Comparison of ENCODE assay signal across 8 cellular contexts in the genomic region with DNA sequence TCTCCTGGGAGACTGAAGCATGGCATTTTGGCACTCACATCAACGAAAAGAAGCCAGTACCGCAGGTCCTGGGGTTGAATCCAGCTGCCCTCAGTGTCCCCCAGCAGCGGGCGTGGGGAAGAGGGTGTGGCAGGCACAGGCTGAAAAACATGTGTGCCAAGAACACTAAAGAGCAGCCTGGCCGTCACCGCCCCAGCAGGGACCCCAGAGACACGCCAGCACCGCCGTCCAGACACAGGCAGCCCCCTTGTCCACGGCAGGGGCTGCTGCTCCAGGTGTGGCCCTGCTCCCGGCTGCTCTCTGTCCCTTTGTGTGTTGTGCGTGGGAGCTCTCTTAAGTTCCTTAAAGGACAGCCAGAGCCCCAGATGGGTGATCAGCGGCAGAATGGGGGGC. TPM values are rescaled to one million over a fixed set of nuclear protein-coding genes. Genes with fewer than 3 reads are reported as not detected.
DNase-seq lines count a peak whose midpoint lies in the region; ATAC-seq and TF ChIP-seq lines count a peak whose summit lies in the region.

No MANE protein-coding gene starts in this region.

- WGBS in neuronal stem cell (ENCODE audit: extremely low coverage in 2 of 2, insufficient read length in 2 of 2, insufficient replicate concordance in 1 of 2), 2 donors: no CpG with 5 or more reads among the region's 13 CpGs

- peak overlapping the region; percentile 81 for H2BK120ac ChIP-seq in neuronal stem cell (ENCODE audit: low read depth, low read length)

- H3K79me1 ChIP-seq in neuronal stem cell (ENCODE audit: low read depth, low read length): peaks cover 6% of the 10 kb centered on the region

- H3K4me3 ChIP-seq in RWPE2 (ENCODE audit: severe bottlenecking) (peak overlapping the region; percentile 92), neuronal stem cell (ENCODE audit: low read length in 2 of 2) (peak overlapping the region; percentile 95 to 99)

- H2AFZ ChIP-seq in neuronal stem cell (ENCODE audit: low read length): peak overlapping the region; percentile 97

- no peaks in the 10 kb centered on the region for H3K9me3 ChIP-seq in RWPE2 (ENCODE audit: severe bottlenecking)
- no peaks in the 10 kb centered on the region for H3K9me3 ChIP-seq in neuronal stem cell (replicated peaks in 1 of 2; ENCODE audit: control insufficient read depth in 2 of 2, insufficient read depth in 1 of 2, low read depth in 1 of 2, low read length in 2 of 2)

- ATAC-seq in GM21529 (IDR thresholded peaks at IDR 0.05; ENCODE audit: unreplicated experiment): peak; percentile 2
- peak; percentile 2; the same call in 1 of the 3 replicates for ATAC-seq in RWPE2 (ENCODE audit: low read depth)
- peak; percentile 12 for ATAC-seq in esophagus mucosa
- ATAC-seq in GM21786 (IDR thresholded peaks at IDR 0.05; ENCODE audit: unreplicated experiment): no peak
- ATAC-seq in HG03135 (IDR thresholded peaks at IDR 0.05; ENCODE audit: unreplicated experiment): no peak

- TF ChIP-seq CTCF in RWPE2 (IDR thresholded peaks at IDR 0.05; ENCODE audit: poor library complexity, severe bottlenecking): no peak

- H4K91ac ChIP-seq in neuronal stem cell (ENCODE audit: low read depth, low read length, poor library complexity): no peak overlapping the region

- H2BK12ac ChIP-seq in neuronal stem cell (ENCODE audit: low read length): peak overlapping the region; percentile 84

- peak overlapping the region; percentile 88 for H2AK5ac ChIP-seq in neuronal stem cell (ENCODE audit: low read depth, low read length)

- H3K4me1 ChIP-seq in RWPE2 (ENCODE audit: insufficient read depth, poor library complexity, severe bottlenecking) (peaks cover 8% of the 10 kb centered on the region), neuronal stem cell (ENCODE audit: control insufficient read depth in 2 of 2, insufficient read depth in 1 of 2, low read depth in 1 of 2, low read length in 2 of 2) (peaks cover 7 to 9% of the 10 kb centered on the region in 2 donors)

- peak overlapping the region; percentile 99 for H3K14ac ChIP-seq in neuronal stem cell (ENCODE audit: low read length)

- H2BK15ac ChIP-seq in neuronal stem cell (ENCODE audit: low read length): peak overlapping the region; percentile 44

- H3K23ac ChIP-seq in neuronal stem cell (ENCODE audit: low read depth, low read length, poor library complexity): peak overlapping the region; percentile 91

- DNase-seq in RWPE2 (ENCODE audit: low spot score) (no peak), neuronal stem cell (ENCODE audit: low spot score) (peak; percentile 6), NCI-H2081 (lab: John Stamatoyannopoulos, UW) (no peak), COLO829 (ENCODE audit: low spot score) (no peak)

- peak overlapping the region; percentile 98 for H3K18ac ChIP-seq in neuronal stem cell (ENCODE audit: low read length)

- H4K8ac ChIP-seq in neuronal stem cell (ENCODE audit: low read depth, low read length): no peak overlapping the region

- no peak overlapping the region for H3K4ac ChIP-seq in neuronal stem cell (ENCODE audit: low read length)

- peak overlapping the region; percentile 99 for H3K4me2 ChIP-seq in neuronal stem cell (ENCODE audit: insufficient read depth, low read length, poor library complexity, severe bottlenecking)

- H3K27me3 ChIP-seq in RWPE2 (ENCODE audit: insufficient read depth, poor library complexity, severe bottlenecking) (no peaks in the 10 kb centered on the region), neuronal stem cell (ENCODE audit: control insufficient read depth in 3 of 3, insufficient read depth in 3 of 3, low read depth in 1 of 3, low read length in 3 of 3) (no peaks in the 10 kb centered on the region)

- peak overlapping the region; percentile 98 for H3K9ac ChIP-seq in neuronal stem cell (ENCODE audit: low read depth, low read length, poor library complexity)

- no peaks in the 10 kb centered on the region for H3K36me3 ChIP-seq in RWPE2 (ENCODE audit: low read depth)
- H3K36me3 ChIP-seq in neuronal stem cell (replicated peaks in 1 of 2; ENCODE audit: control insufficient read depth in 2 of 2, insufficient read depth in 2 of 2, low read length in 2 of 2): peaks cover 9 to 23% of the 10 kb centered on the region in 2 donors

- H3K27ac ChIP-seq in RWPE2 (ENCODE audit: poor library complexity, severe bottlenecking) (no peak overlapping the region), neuronal stem cell (replicated peaks; ENCODE audit: low read length) (no peak overlapping the region)

- H2BK5ac ChIP-seq in neuronal stem cell (ENCODE audit: low read length): no peak overlapping the region

RNA-seq across cellular contexts. Expression of gene PHETA1, which starts 0.6 kb away (rescaled TPM):
- 9.2 TPM for total RNA-seq in esophagus mucosa
- polyA plus RNA-seq in neuronal stem cell (2013, experiment 1 of 2): 10.7 TPM
- polyA plus RNA-seq in neuronal stem cell (2013, experiment 2 of 2): 11.2 TPM

RNA-seq across cellular contexts. Expression of gene SH2B3, which starts 37.4 kb away (rescaled TPM):
- 1.8 TPM for total RNA-seq in esophagus mucosa
- 6.5 TPM for polyA plus RNA-seq in neuronal stem cell (2013, experiment 1 of 2)
- polyA plus RNA-seq in neuronal stem cell (2013, experiment 2 of 2): 6.3 TPM

Comparison
In these comparisons a context has a peak if more than half of its experiments do, and no peak if none do; other contexts are left out.
1. ATAC-seq: peak in GM21529 (single experiment), RWPE2 (single experiment) and esophagus mucosa (single experiment); none in GM21786 (single experiment) and HG03135 (single experiment).